Comparison of ENCODE assay signal across 27 cellular contexts in the genomic region with DNA sequence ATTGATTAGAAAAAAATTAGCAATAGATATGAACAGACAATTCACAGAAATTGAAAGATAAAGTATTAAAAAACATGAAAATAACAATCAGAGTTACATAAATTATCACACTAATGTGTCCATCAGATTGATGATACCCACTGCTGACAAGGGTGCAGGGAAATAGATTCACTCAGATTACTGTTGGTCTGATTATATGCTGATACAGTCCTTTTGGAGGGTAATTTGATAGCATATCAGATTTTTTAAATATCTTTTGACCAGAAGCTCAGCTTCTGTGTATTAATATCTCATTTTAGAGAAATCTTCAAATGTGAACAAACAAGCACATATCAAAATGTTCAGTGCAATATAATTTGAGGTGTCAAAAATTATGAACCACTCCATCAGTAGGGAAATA.
DNase-seq lines count a peak whose midpoint lies in the region; ATAC-seq, FAIRE-seq and TF ChIP-seq lines count a peak whose summit lies in the region.
"Had no signal": no experiment of that assay in that cellular context is flagged by ENCODE, and none has a peak within 500 bp of the region (broad histone marks: within the 10 kb centered on the region; RNA-seq: fewer than 3 reads in every experiment).

No MANE protein-coding gene starts in this region.

- H3K27ac Mint-ChIP-seq in T-helper 17 cell, result peak overlapping the region; percentile 83
- peak overlapping the region; percentile 77 for H3K27ac Mint-ChIP-seq in type B pancreatic cell
- H3K27ac Mint-ChIP-seq: CD8-positive, alpha-beta memory T cell had no signal

- ATAC-seq in HepG2 (no peak), right lobe of liver (no peak), T-helper 17 cell (no peak)
- ATAC-seq: GM12878 had no signal

- H3K4me3 ChIP-seq in HepG2 (replicated peaks in 1 of 3; ENCODE audit: insufficient read depth in 1 of 3, low read depth in 2 of 3, low read length in 3 of 3) (no peak overlapping the region), right lobe of liver (no peak overlapping the region)
- H3K4me3 ChIP-seq: BLaER1, GM12878 had no signal

- no peaks in the 10 kb centered on the region for H3K4me1 ChIP-seq in HepG2 (ENCODE audit: insufficient read depth, low read length)
- no peaks in the 10 kb centered on the region for H3K4me1 ChIP-seq in right lobe of liver
- H3K4me1 ChIP-seq: BLaER1 had no signal

- no peak for TF ChIP-seq CTCF in HepG2 (CRISPR knock-in tag; IDR thresholded peaks at IDR 0.05)
- no peak for TF ChIP-seq CTCF in right lobe of liver (IDR thresholded peaks at IDR 0.05)
- TF ChIP-seq CTCF in type B pancreatic cell (conservative IDR thresholded peaks at IDR 0.05), result no peak

- H3K9me3 ChIP-seq in HepG2 (ENCODE audit: low read length) (no peaks in the 10 kb centered on the region), right lobe of liver (no peaks in the 10 kb centered on the region), T-helper 17 cell (ENCODE audit: control insufficient read depth, low read length, poor library complexity, severe bottlenecking) (no peaks in the 10 kb centered on the region)
- H3K9me3 ChIP-seq: BE2C, BLaER1 had no signal

- no peaks in the 10 kb centered on the region for H4K20me1 ChIP-seq in HepG2 (ENCODE audit: insufficient read depth, low read length)
- H4K20me1 ChIP-seq: BLaER1 had no signal

- H3K27me3 Mint-ChIP-seq in T-helper 17 cell, result no peaks in the 10 kb centered on the region
- H3K27me3 Mint-ChIP-seq in type B pancreatic cell, result no peaks in the 10 kb centered on the region
- H3K27me3 Mint-ChIP-seq: CD4-positive, alpha-beta memory T cell; CD4-positive, CD25-positive, alpha-beta regulatory T cell had no signal

- H3K9me3 Mint-ChIP-seq in type B pancreatic cell, result peaks cover 11% of the 10 kb centered on the region
- H3K9me3 Mint-ChIP-seq: CD8-positive, alpha-beta memory T cell had no signal

- no peak for FAIRE-seq in HepG2 (lab: Jason Lieb, UNC)
- FAIRE-seq: GM12878, GM12892, GM18507, GM19239 had no signal

- no TSS peak for BruUV-seq in HepG2 (replicated peaks; lab: Mats Ljungman, UMichigan)

- H3K4me2 ChIP-seq in HepG2 (ENCODE audit: low read depth, low read length), result no peak overlapping the region
- H3K4me2 ChIP-seq: BLaER1 had no signal

- DNase-seq in HepG2 (ENCODE audit: low spot score) (no peak), right lobe of liver (no peak), T-helper 17 cell (no peak), type B pancreatic cell (ENCODE audit: extremely low spot score, unreplicated experiment) (no peak), NCI-H345 treated with DMSO at 0.1 percent for 48 hours (lab: John Stamatoyannopoulos, UW; ENCODE audit: unreplicated experiment) (no peak), NCI-H69 (lab: John Stamatoyannopoulos, UW) (no peak)
- DNase-seq: ACHN; BE2C; C1 segment of cervical spinal cord; CD4-positive, alpha-beta memory T cell; CD4-positive, CD25-positive, alpha-beta regulatory T cell; CD8-positive, alpha-beta memory T cell; COR-L47; DMS 273 treated with DMSO at 0.1 percent for 48 hours; DMS153; DMS53; DMS79; DND-41; EL; GDM1 had no signal

- POLR2A ChIA-PET in HepG2 (lab: Yijun Ruan, JAX), result no interaction called here

- TF ChIP-seq EP300 in HepG2 (IDR thresholded peaks at IDR 0.05; ENCODE audit: low read depth in 2 of 2, low read length in 2 of 2), result no peak
- no peak for TF ChIP-seq EP300 in HepG2 (CRISPR knock-in tag; IDR thresholded peaks at IDR 0.05; ENCODE audit: borderline replicate concordance)

- intact Hi-C loops in HepG2 (cut with micrococcal nuclease; ENCODE audit: unreplicated experiment), result no loop called here
- intact Hi-C loops in right lobe of liver (cut with DNase I), result no loop called here

- H3K27me3 ChIP-seq in HepG2 (ENCODE audit: control insufficient read depth in 1 of 2, insufficient read depth in 2 of 2, low read length in 2 of 2), result no peaks in the 10 kb centered on the region
- no peaks in the 10 kb centered on the region for H3K27me3 ChIP-seq in right lobe of liver
- H3K27me3 ChIP-seq: BE2C, BLaER1 had no signal

- TF ChIP-seq POLR2A in HepG2 (IDR thresholded peaks at IDR 0.05; ENCODE audit: insufficient read depth in 1 of 2, low read depth in 2 of 2, low read length in 2 of 2), result no peak
- TF ChIP-seq POLR2A in right lobe of liver (IDR thresholded peaks at IDR 0.05), result no peak

- H3K4me1 Mint-ChIP-seq in T-helper 17 cell (no peaks in the 10 kb centered on the region), type B pancreatic cell (ENCODE audit: unreplicated experiment) (peaks cover 40% of the 10 kb centered on the region)
- H3K4me1 Mint-ChIP-seq: CD14-positive monocyte; CD4-positive, alpha-beta memory T cell; CD4-positive, CD25-positive, alpha-beta regulatory T cell; CD8-positive, alpha-beta memory T cell had no signal

- H3K36me3 Mint-ChIP-seq in T-helper 17 cell (ENCODE audit: low read depth) (peaks cover 21% of the 10 kb centered on the region), type B pancreatic cell (peaks cover 37% of the 10 kb centered on the region)

- TF ChIP-seq RAD21 in HepG2 (CRISPR knock-in tag; IDR thresholded peaks at IDR 0.05), result no peak

- CTCF ChIA-PET in HepG2 (lab: Yijun Ruan, JAX; ENCODE audit: low intra/inter-chr PET ratio, low total read pairs), result no interaction called here

- H3K36me3 ChIP-seq in HepG2 (replicated peaks in 1 of 2; ENCODE audit: control insufficient read depth in 1 of 2, insufficient read depth in 2 of 2, low read length in 2 of 2) (no peaks in the 10 kb centered on the region), right lobe of liver (no peaks in the 10 kb centered on the region)
- H3K36me3 ChIP-seq: BE2C had no signal

- H3K9ac ChIP-seq in HepG2 (ENCODE audit: insufficient read depth, low read depth, low read length), result no peak overlapping the region
- H3K9ac ChIP-seq: BLaER1 had no signal

- H2AFZ ChIP-seq in HepG2 (ENCODE audit: low read length), result no peak overlapping the region

- in situ Hi-C loops in HepG2 (cut with HindIII; ENCODE audit: extremely low pct_ligation_motif_present, low pct_unique_long_range_greater_than_20kb), result no loop called here

- no peak overlapping the region for H3K4me3 Mint-ChIP-seq in T-helper 17 cell
- no peak overlapping the region for H3K4me3 Mint-ChIP-seq in type B pancreatic cell
- H3K4me3 Mint-ChIP-seq: CD14-positive monocyte; CD4-positive, alpha-beta memory T cell; CD4-positive, CD25-positive, alpha-beta regulatory T cell; CD8-positive, alpha-beta memory T cell had no signal

- no peaks in the 10 kb centered on the region for H3K79me2 ChIP-seq in HepG2 (ENCODE audit: insufficient read depth, low read length)

- H3K27ac ChIP-seq in HepG2 (ENCODE audit: extremely low read length, insufficient read depth, low read length) (no peak overlapping the region), right lobe of liver (no peak overlapping the region)
- H3K27ac ChIP-seq: 22Rv1, BLaER1 had no signal

TF ChIP-seq in HepG2, 621 proteins besides CTCF, POLR2A, EP300 and RAD21:
- TF ChIP-seq MAFK (conservative IDR thresholded peaks at IDR 0.05 in 1 of 2, IDR thresholded peaks at IDR 0.05 in 1 of 2; ENCODE audit: low read length in 2 of 2) (peak; percentile 55 to 79), MAFF (IDR thresholded peaks at IDR 0.05; ENCODE audit: low read depth, low read length) (peak; percentile 67)
- TF ChIP-seq, protein P1, sequence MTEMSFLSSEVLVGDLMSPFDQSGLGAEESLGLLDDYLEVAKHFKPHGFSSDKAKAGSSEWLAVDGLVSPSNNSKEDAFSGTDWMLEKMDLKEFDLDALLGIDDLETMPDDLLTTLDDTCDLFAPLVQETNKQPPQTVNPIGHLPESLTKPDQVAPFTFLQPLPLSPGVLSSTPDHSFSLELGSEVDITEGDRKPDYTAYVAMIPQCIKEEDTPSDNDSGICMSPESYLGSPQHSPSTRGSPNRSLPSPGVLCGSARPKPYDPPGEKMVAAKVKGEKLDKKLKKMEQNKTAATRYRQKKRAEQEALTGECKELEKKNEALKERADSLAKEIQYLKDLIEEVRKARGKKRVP (CRISPR knock-in tag; IDR thresholded peaks at IDR 0.05), result no peak
